In genomic region chr5:142703153-142703552, GRCh38 we compare ENCODE assay signal across 30 cellular contexts. TPM values are rescaled to one million over a fixed set of nuclear protein-coding genes. Genes with fewer than 3 reads are reported as not detected.
"Had no signal": no experiment of that assay in that cellular context is flagged by ENCODE, and none has a peak within 500 bp of the region (broad histone marks: within the 10 kb centered on the region; RNA-seq: fewer than 3 reads in every experiment).

No MANE protein-coding gene starts in this region.

- DNase-seq: islet precursor cell; left ventricle myocardium inferior; mesendoderm; naive B cell; natural killer cell; nephron progenitor cell; occipital lobe; ovary; right lobe of liver; stimulated activated CD4-positive, alpha-beta T cell treated with anti-CD3 and anti-CD28 coated beads, Interleukin-1b, Interleukin-23, amount 100 ng/mL, for 48 hours; stimulated activated CD4-positive, alpha-beta T cell treated with anti-CD3 and anti-CD28 coated beads, Interleukin-2, amount 100 ng/mL, for 48 hours; stimulated activated CD4-positive, alpha-beta T cell treated with anti-CD3 and anti-CD28 coated beads, Interleukin-4, amount 100 ng/mL, for 4 hours; stimulated activated CD8-positive, alpha-beta memory T cell treated with anti-CD3 and anti-CD28 coated beads, Interleukin-4, amount 100 ng/mL, for 48 hours; stimulated activated naive CD4-positive, alpha-beta T cell treated with Interleukin-2 at 50 U/mL for 16 hours; stimulated activated naive CD8-positive, alpha-beta T cell treated with anti-CD3 and anti-CD28 coated beads, Interleukin-15, amount 100 ng/mL, for 72 hours; substantia nigra; uterus had no signal

- H3K27ac ChIP-seq: left ventricle myocardium inferior, neural progenitor cell, neutrophil, ovary, right atrium auricular region, right lobe of liver, tibial nerve, uterus had no signal

- H3K27me3 Mint-ChIP-seq: stimulated activated naive CD8-positive, alpha-beta T cell treated with anti-CD3 and anti-CD28 coated beads, Interleukin-15, amount 100 ng/mL, for 72 hours had no signal

- H3K4me1 Mint-ChIP-seq: natural killer cell; stimulated activated memory B cell treated with anti-CD40 and anti-IgM and Interleukin-4, amounts not matched to agents 10 μg/mL and 1 μg/mL and 100 μg/mL, for 72 hours; stimulated activated naive CD8-positive, alpha-beta T cell treated with anti-CD3 and anti-CD28 coated beads, Interleukin-15, amount 100 ng/mL, for 72 hours had no signal

- H3K4me3 ChIP-seq: left ventricle myocardium inferior, lung, neural progenitor cell, ovary, right atrium auricular region, right lobe of liver, smooth muscle cell, tibial nerve, uterus had no signal

- H3K9me3 Mint-ChIP-seq: natural killer cell; neural progenitor cell; stimulated activated naive CD8-positive, alpha-beta T cell treated with anti-CD3 and anti-CD28 coated beads, Interleukin-15, amount 100 ng/mL, for 72 hours; type B pancreatic cell had no signal

- H3K36me3 Mint-ChIP-seq: mesothelial cell of epicardium; naive B cell; natural killer cell; neural progenitor cell; stimulated activated memory B cell treated with anti-CD40 and anti-IgM and Interleukin-4, amounts not matched to agents 10 μg/mL and 1 μg/mL and 100 μg/mL, for 72 hours; type B pancreatic cell had no signal

- H3K27me3 ChIP-seq: neural progenitor cell, neutrophil, ovary, right atrium auricular region, right lobe of liver, tibial nerve, uterus had no signal

- H3K9ac ChIP-seq: neural progenitor cell had no signal

- H3K4me3 Mint-ChIP-seq: mesothelial cell of epicardium; naive B cell; natural killer cell; nephron progenitor cell; neural progenitor cell; stimulated activated memory B cell treated with anti-CD40 and anti-IgM and Interleukin-4, amounts not matched to agents 10 μg/mL and 1 μg/mL and 100 μg/mL, for 72 hours; stimulated activated naive CD8-positive, alpha-beta T cell treated with anti-CD3 and anti-CD28 coated beads, Interleukin-15, amount 100 ng/mL, for 72 hours; type B pancreatic cell had no signal

- H3K9me3 ChIP-seq: left ventricle myocardium inferior, neutrophil, ovary, right atrium auricular region, right lobe of liver, tibial nerve, uterus had no signal

- H3K36me3 ChIP-seq: left ventricle myocardium inferior, neutrophil, ovary, right atrium auricular region, right lobe of liver, tibial nerve, uterus had no signal

- H3K27ac Mint-ChIP-seq: mesothelial cell of epicardium; naive B cell; natural killer cell; nephron progenitor cell; neural progenitor cell; progenitor cell of endocrine pancreas; stimulated activated memory B cell treated with anti-CD40 and anti-IgM and Interleukin-4, amounts not matched to agents 10 μg/mL and 1 μg/mL and 100 μg/mL, for 72 hours; stimulated activated naive CD8-positive, alpha-beta T cell treated with anti-CD3 and anti-CD28 coated beads, Interleukin-15, amount 100 ng/mL, for 72 hours; type B pancreatic cell had no signal

- ATAC-seq: natural killer cell; right lobe of liver; stimulated activated memory B cell treated with anti-CD40 and anti-IgM and Interleukin-4, amounts not matched to agents 10 μg/mL and 1 μg/mL and 100 μg/mL, for 72 hours; stimulated activated naive CD8-positive, alpha-beta T cell treated with anti-CD3 and anti-CD28 coated beads, Interleukin-15, amount 100 ng/mL, for 72 hours had no signal

RNA-seq across cellular contexts. Expression of gene FGF1, which starts 17.3 kb away (rescaled TPM):
- total RNA-seq: mononuclear cell, natural killer cell, progenitor cell of endocrine pancreas, pulmonary artery endothelial cell, ureter had no signal
